15 cellular contexts compared by ENCODE assay signal in genomic region chr9:127549218-127549617, GRCh38.
"Had no signal": no experiment of that assay in that cellular context is flagged by ENCODE, and none has a peak within 500 bp of the region (broad histone marks: within the 10 kb centered on the region; RNA-seq: fewer than 3 reads in every experiment).

No MANE protein-coding gene starts in this region.

- DNase-seq: activated CD4-positive, alpha-beta T cell treated with anti-CD3 and anti-CD28 coated beads, Interleukin-2, amount 10 ng/mL, durations not matched to agents 24 days and 14 days; activated CD4-positive, CD25-positive, alpha-beta regulatory T cell; activated CD8-positive, alpha-beta memory T cell treated with anti-CD3 and anti-CD28 coated beads for 24 hours; activated gamma-delta T cell treated with Interleukin-2 at 50 U/mL for 16 hours; activated naive CD8-positive, alpha-beta T cell treated with anti-CD3 and anti-CD28 coated beads, Interleukin-2, amount 10 ng/mL, durations not matched to agents 7 days and 5 days; brain microvascular endothelial cell; cerebellar nuclear complex; dermis blood vessel endothelial cell; effector memory CD8-positive, alpha-beta T cell; gastrocnemius medialis; left colon; midbrain had no signal

- H3K27ac ChIP-seq: brain microvascular endothelial cell, gastrocnemius medialis had no signal

- H3K4me3 ChIP-seq: gastrocnemius medialis, lung had no signal

- H3K27ac Mint-ChIP-seq: activated CD4-positive, alpha-beta T cell treated with anti-CD3 and anti-CD28 coated beads, Interleukin-2, amount 10 ng/mL, durations not matched to agents 24 days and 14 days; activated naive CD8-positive, alpha-beta T cell treated with anti-CD3 and anti-CD28 coated beads, Interleukin-2, amount 10 ng/mL, durations not matched to agents 7 days and 5 days had no signal

- H3K9me3 Mint-ChIP-seq: activated CD4-positive, alpha-beta T cell treated with anti-CD3 and anti-CD28 coated beads, Interleukin-2, amount 10 ng/mL, durations not matched to agents 24 days and 14 days; activated naive CD8-positive, alpha-beta T cell treated with anti-CD3 and anti-CD28 coated beads, Interleukin-2, amount 10 ng/mL, durations not matched to agents 7 days and 5 days; effector memory CD8-positive, alpha-beta T cell; neural crest cell; stimulated activated effector memory CD8-positive, alpha-beta T cell treated with anti-CD3 and anti-CD28 coated beads, Interleukin-12 subunit alpha, Interleukin-12 subunit beta, amount 100 ng/mL, for 72 hours had no signal

- ATAC-seq: effector memory CD8-positive, alpha-beta T cell; gastrocnemius medialis; left colon; stimulated activated effector memory CD8-positive, alpha-beta T cell treated with anti-CD3 and anti-CD28 coated beads, Interleukin-12 subunit alpha, Interleukin-12 subunit beta, amount 100 ng/mL, for 72 hours had no signal

- H3K27me3 ChIP-seq: brain microvascular endothelial cell, gastrocnemius medialis had no signal

- H3K27me3 Mint-ChIP-seq: activated CD4-positive, alpha-beta T cell treated with anti-CD3 and anti-CD28 coated beads, Interleukin-2, amount 10 ng/mL, durations not matched to agents 24 days and 14 days; activated naive CD8-positive, alpha-beta T cell treated with anti-CD3 and anti-CD28 coated beads, Interleukin-2, amount 10 ng/mL, durations not matched to agents 7 days and 5 days; effector memory CD8-positive, alpha-beta T cell had no signal

- H3K9me3 ChIP-seq: gastrocnemius medialis had no signal

- H3K4me3 Mint-ChIP-seq: activated CD4-positive, alpha-beta T cell treated with anti-CD3 and anti-CD28 coated beads, Interleukin-2, amount 10 ng/mL, durations not matched to agents 24 days and 14 days; activated naive CD8-positive, alpha-beta T cell treated with anti-CD3 and anti-CD28 coated beads, Interleukin-2, amount 10 ng/mL, durations not matched to agents 7 days and 5 days; effector memory CD8-positive, alpha-beta T cell; neural crest cell; stimulated activated effector memory CD8-positive, alpha-beta T cell treated with anti-CD3 and anti-CD28 coated beads, Interleukin-12 subunit alpha, Interleukin-12 subunit beta, amount 100 ng/mL, for 72 hours had no signal

- H3K36me3 ChIP-seq: gastrocnemius medialis had no signal
